8 cellular contexts compared by ENCODE assay signal in genomic region chr21:32411366-32412161, GRCh38. TPM values are rescaled to one million over a fixed set of nuclear protein-coding genes. Genes with fewer than 3 reads are reported as not detected.
DNase-seq lines count a peak whose midpoint lies in the region; ATAC-seq and TF ChIP-seq lines count a peak whose summit lies in the region.

No MANE protein-coding gene starts in this region.

- H3K18ac ChIP-seq in H9 (ENCODE audit: insufficient read length, low read depth, low read length): no peak overlapping the region

- peak overlapping the region; percentile 70 to 78 for H3K4me3 Mint-ChIP-seq in H9
- peak overlapping the region; percentile 80 for H3K4me3 Mint-ChIP-seq in osteocyte (ENCODE audit: unreplicated experiment)

- no peak for TF ChIP-seq POLR2A in testis (IDR thresholded peaks at IDR 0.05)

- H2AK5ac ChIP-seq in H9 (ENCODE audit: insufficient read length, low read length): no peak overlapping the region

- peaks cover 10% of the 10 kb centered on the region for H3K23me2 ChIP-seq in H9 (ENCODE audit: insufficient read length, low read depth, low read length, poor library complexity, severe bottlenecking)

- H3K9me3 ChIP-seq in H9 (ENCODE audit: control insufficient read depth, low read depth, low read length) (no peaks in the 10 kb centered on the region), SK-N-MC (ENCODE audit: low read depth, low read length) (no peaks in the 10 kb centered on the region), cardiac muscle cell (ENCODE audit: low read depth) (no peaks in the 10 kb centered on the region), testis (no peaks in the 10 kb centered on the region)

- H3K36me3 Mint-ChIP-seq in H9 (ENCODE audit: insufficient read depth in 1 of 3, low read depth in 3 of 3) (no peaks in the 10 kb centered on the region; a peak in 1 of 7 replicates), osteocyte (ENCODE audit: unreplicated experiment) (no peaks in the 10 kb centered on the region)
- H3K36me3 Mint-ChIP-seq in activated naive CD4-positive, alpha-beta T cell treated with anti-CD3 and anti-CD28 coated beads, Interleukin-2, amount 50 U/mL, for 72 hours: peaks cover 0 to 9% of the 10 kb centered on the region in 2 donors

- no peak overlapping the region for H4K8ac ChIP-seq in H9 (replicated peaks; ENCODE audit: insufficient read length, low read depth, low read length)

- no peaks in the 10 kb centered on the region for H3K79me1 ChIP-seq in H9 (ENCODE audit: insufficient read depth, low read depth, low read length, poor library complexity, severe bottlenecking)

- no peak overlapping the region for H3K56ac ChIP-seq in H9 (ENCODE audit: insufficient read length, low read depth, low read length)

- H3T11ph ChIP-seq in H9 (ENCODE audit: low read length): no peak overlapping the region

- H4K5ac ChIP-seq in H9 (ENCODE audit: insufficient read length, low read depth, low read length): no peak overlapping the region

- H3K27me3 ChIP-seq in H9 (ENCODE audit: insufficient read depth, low read length) (peaks cover 39% of the 10 kb centered on the region), cardiac muscle cell (peaks cover 76% of the 10 kb centered on the region), testis (no peaks in the 10 kb centered on the region)

- H3K27ac ChIP-seq in H9 (ENCODE audit: insufficient read length, low read depth, low read length) (no peak overlapping the region), SK-N-MC (no peak overlapping the region), cardiac muscle cell (no peak overlapping the region), testis (peak overlapping the region; percentile 97 to 98)

- H2BK20ac ChIP-seq in H9 (ENCODE audit: low read depth, low read length, poor library complexity, severe bottlenecking): no peak overlapping the region

- H3K4me3 ChIP-seq in SK-N-MC (peak overlapping the region; percentile 78), cardiac muscle cell (peak overlapping the region; percentile 43), testis (peak overlapping the region; percentile 70 to 87)

- H3K4me1 Mint-ChIP-seq in H9 (peaks cover 29 to 34% of the 10 kb centered on the region in 2 experiments), osteocyte (ENCODE audit: unreplicated experiment) (peaks cover 22% of the 10 kb centered on the region)

- H4K20me1 ChIP-seq in H9 (ENCODE audit: control insufficient read depth, insufficient read depth, insufficient read length): no peaks in the 10 kb centered on the region

- H3K4me1 ChIP-seq in H9 (ENCODE audit: insufficient read depth, low read length) (no peaks in the 10 kb centered on the region), cardiac muscle cell (ENCODE audit: low read depth) (no peaks in the 10 kb centered on the region), testis (peaks cover 36% of the 10 kb centered on the region)

- H3K9me3 Mint-ChIP-seq in H9: no peaks in the 10 kb centered on the region
- H3K9me3 Mint-ChIP-seq in activated naive CD4-positive, alpha-beta T cell treated with anti-CD3 and anti-CD28 coated beads, Interleukin-2, amount 50 U/mL, for 72 hours: no peaks in the 10 kb centered on the region
- no peaks in the 10 kb centered on the region for H3K9me3 Mint-ChIP-seq in osteocyte (ENCODE audit: unreplicated experiment)

- H3K4ac ChIP-seq in H9 (ENCODE audit: low read depth, low read length): no peak overlapping the region

- H3K4me2 ChIP-seq in H9 (ENCODE audit: insufficient read depth, insufficient read length, low read length): peak overlapping the region; percentile 37

- peak; percentile 58 to 71 for ATAC-seq in activated naive CD4-positive, alpha-beta T cell treated with anti-CD3 and anti-CD28 coated beads, Interleukin-2, amount 50 U/mL, for 72 hours

- no peak overlapping the region for H2BK15ac ChIP-seq in H9 (ENCODE audit: low read depth, low read length)

- peak overlapping the region; percentile 30 for H2BK120ac ChIP-seq in H9 (ENCODE audit: low read depth, low read length, poor library complexity, severe bottlenecking)

- intact Hi-C loops in testis (cut with DNase I; ENCODE audit: low total_unique reads): loop anchor here (5.0 kb wide), 1 partner anchor 46 kb away; no protein-coding TSS in a partner anchor

- DNase-seq in H9 (peak; percentile 39), SK-N-MC (ENCODE audit: low read depth, low spot score) (no peak), cardiac muscle cell (ENCODE audit: low read depth in 1 of 2, low spot score in 1 of 2) (peak; percentile 25 to 90), osteocyte (ENCODE audit: extremely low spot score, unreplicated experiment) (no peak), testis (peak; percentile 93), A172 (ENCODE audit: low spot score) (no peak), NK-92 (lab: John Stamatoyannopoulos, UW; ENCODE audit: unreplicated experiment) (no peak)
- DNase-seq in activated naive CD4-positive, alpha-beta T cell treated with anti-CD3 and anti-CD28 coated beads, Interleukin-2, amount 50 U/mL, for 72 hours (ENCODE audit: low spot score in 2 of 2): peak; percentile 63 to 69

- no peaks in the 10 kb centered on the region for H3K79me2 ChIP-seq in H9 (ENCODE audit: insufficient read depth, low read length)

- H3K9ac ChIP-seq in H9 (ENCODE audit: extremely low read depth, insufficient read length, low read length): no peak overlapping the region
- peak overlapping the region; percentile 64 for H3K9ac ChIP-seq in SK-N-MC (ENCODE audit: insufficient read length)

- WGBS in H9 (ENCODE audit: extremely low coverage, insufficient read length, low lambda C conversion rate): no CpG with 5 or more reads among the region's 63 CpGs
- WGBS in testis, 2 donors: 1% methylated on average over 42 to 49 of the region's 63 CpGs

- no peak overlapping the region for H4K91ac ChIP-seq in H9 (ENCODE audit: insufficient read length, low read depth, low read length)

- H2BK5ac ChIP-seq in H9 (ENCODE audit: insufficient read length, low read length): no peak overlapping the region

- no peak overlapping the region for H3K23ac ChIP-seq in H9 (ENCODE audit: insufficient read length, low read depth, low read length)

- no peaks in the 10 kb centered on the region for H3K36me3 ChIP-seq in SK-N-MC (ENCODE audit: insufficient read depth, low read length)
- H3K36me3 ChIP-seq in cardiac muscle cell: no peaks in the 10 kb centered on the region
- no peaks in the 10 kb centered on the region for H3K36me3 ChIP-seq in testis (ENCODE audit: low read depth, missing control alignments)

- no peak overlapping the region for H3K27ac Mint-ChIP-seq in H9
- peak overlapping the region; percentile 93 to 94 for H3K27ac Mint-ChIP-seq in activated naive CD4-positive, alpha-beta T cell treated with anti-CD3 and anti-CD28 coated beads, Interleukin-2, amount 50 U/mL, for 72 hours
- peak overlapping the region; percentile 2 for H3K27ac Mint-ChIP-seq in osteocyte (ENCODE audit: unreplicated experiment)

- H3K27me3 Mint-ChIP-seq in H9 (ENCODE audit: low read depth) (peaks cover 74% of the 10 kb centered on the region), osteocyte (ENCODE audit: unreplicated experiment) (peaks cover 36% of the 10 kb centered on the region)

- peak overlapping the region; percentile 50; the same call in 1 of the 2 replicates for H3K14ac ChIP-seq in H9 (ENCODE audit: insufficient read depth, low read length)

- no peak for TF ChIP-seq CTCF in H9 (conservative IDR thresholded peaks at IDR 0.05)
- TF ChIP-seq CTCF in cardiac muscle cell (IDR thresholded peaks at IDR 0.05; ENCODE audit: low read depth, low read length): no peak
- no peak for TF ChIP-seq CTCF in osteocyte (IDR thresholded peaks at IDR 0.05)
- no peak for TF ChIP-seq CTCF in testis (IDR thresholded peaks at IDR 0.05)

- H2AFZ ChIP-seq in H9 (ENCODE audit: low read length): no peak overlapping the region

- H2BK12ac ChIP-seq in H9 (ENCODE audit: insufficient read length, low read depth, low read length): no peak overlapping the region

RNA-seq across cellular contexts. Expression of gene EVA1C, which starts 0.9 kb away (rescaled TPM):
- 0.98 and 1.8 TPM in 2 replicates for total RNA-seq in H9 (2021)
- 10 to 100 TPM in 1 of 2 donors, 1 to 10 TPM in 1; 7.8 to 15.2 TPM for total RNA-seq in activated naive CD4-positive, alpha-beta T cell treated with anti-CD3 and anti-CD28 coated beads, Interleukin-2, amount 50 U/mL, for 72 hours
- 0.51 and 0.81 TPM in 2 replicates for total RNA-seq in cardiac muscle cell
- 0.55 TPM in 1 of 2 replicates, not detected in the other for polyA plus RNA-seq in cardiac muscle cell
- 3.0 and 3.2 TPM in 2 replicates for total RNA-seq in osteocyte
- total RNA-seq in testis: 10 to 100 TPM; 28.4 to 44.2 TPM
- polyA plus RNA-seq in testis (ENCODE audit: insufficient read depth, low read depth, low replicate concordance): 47.0 TPM
- 1.1 and 2.5 TPM in 2 replicates for total RNA-seq in A172 (2014; rRNA removed; shearing (Covaris generic))

RNA-seq across cellular contexts. Expression of gene URB1, which starts 18.8 kb away (rescaled TPM):
- 20.4 and 23.5 TPM in 2 replicates for total RNA-seq in H9 (2021)
- total RNA-seq in activated naive CD4-positive, alpha-beta T cell treated with anti-CD3 and anti-CD28 coated beads, Interleukin-2, amount 50 U/mL, for 72 hours: 10 to 100 TPM; 20.5 to 25.3 TPM
- total RNA-seq in cardiac muscle cell: 10.7 and 13.9 TPM in 2 replicates
- polyA plus RNA-seq in cardiac muscle cell: 3.7 and 4.3 TPM in 2 replicates
- total RNA-seq in osteocyte: 15.4 and 17.3 TPM in 2 replicates
- 10 to 100 TPM; 38.8 to 41.4 TPM for total RNA-seq in testis
- 16.6 TPM for polyA plus RNA-seq in testis (ENCODE audit: insufficient read depth, low read depth, low replicate concordance)
- total RNA-seq in A172 (2014; rRNA removed; shearing (Covaris generic)): 16.7 and 20.9 TPM in 2 replicates

Comparison
In these comparisons a context has a peak if more than half of its experiments do, and no peak if none do; other contexts are left out.
1. DNase-seq: peak in H9 (single experiment), activated naive CD4-positive, alpha-beta T cell treated with anti-CD3 and anti-CD28 coated beads, Interleukin-2, amount 50 U/mL, for 72 hours (2 of 2), cardiac muscle cell (2 of 2) and testis (single experiment); none in SK-N-MC (single experiment), osteocyte (single experiment), A172 (single experiment) and NK-92 (single experiment).
2. H3K27ac ChIP-seq: peak in testis (2 of 2); none in H9 (single experiment), SK-N-MC (single experiment) and cardiac muscle cell (single experiment).
3. H3K27ac Mint-ChIP-seq: peak in activated naive CD4-positive, alpha-beta T cell treated with anti-CD3 and anti-CD28 coated beads, Interleukin-2, amount 50 U/mL, for 72 hours (2 of 2) and osteocyte (single experiment); none in H9 (0 of 3).
4. Peak in every context shown above with its lines, with median percentiles within 50 percentile points of each other: H3K4me3 ChIP-seq.